ENCODE assay signal across 1 cellular context in genomic region chr21:38733973-38734546, GRCh38.
A peak's percentile ranks its signal among the peaks of the same experiment; 100 is the strongest.
TF ChIP-seq lines count a peak whose summit lies in the region.

No MANE protein-coding gene starts in this region.

TF ChIP-seq in HepG2, 621 proteins besides CTCF, POLR2A, EP300 and RAD21 (continued from another document):
- TF ChIP-seq ZNF280D (CRISPR knock-in tag; IDR thresholded peaks at IDR 0.05) (no peak), GMEB2 (CRISPR knock-in tag; IDR thresholded peaks at IDR 0.05; ENCODE audit: low read depth) (no peak), IRF9 (CRISPR knock-in tag; IDR thresholded peaks at IDR 0.05; ENCODE audit: borderline replicate concordance) (peak; percentile 61; the same call in 1 of the 2 replicates), SUZ12 (IDR thresholded peaks at IDR 0.05; ENCODE audit: low read depth, low read length) (no peak), ZBTB25 (CRISPR knock-in tag; IDR thresholded peaks at IDR 0.05) (no peak), MLLT10 (CRISPR knock-in tag; IDR thresholded peaks at IDR 0.05) (no peak), YY1 (IDR thresholded peaks at IDR 0.05; ENCODE audit: insufficient read depth, insufficient replicate concordance, low read depth, low read length) (no peak), SIX1 (CRISPR knock-in tag; IDR thresholded peaks at IDR 0.05; ENCODE audit: borderline replicate concordance) (no peak), KDM1A (CRISPR knock-in tag; IDR thresholded peaks at IDR 0.05) (peak; percentile 64; the same call in 1 of the 2 replicates), TFAP4 (IDR thresholded peaks at IDR 0.05; ENCODE audit: borderline replicate concordance, low read depth) (0 out of 2 replicates have a peak, but pooled peaks have one; percentile 14)
